ENCODE assay signal across 27 cellular contexts in the genomic region with DNA sequence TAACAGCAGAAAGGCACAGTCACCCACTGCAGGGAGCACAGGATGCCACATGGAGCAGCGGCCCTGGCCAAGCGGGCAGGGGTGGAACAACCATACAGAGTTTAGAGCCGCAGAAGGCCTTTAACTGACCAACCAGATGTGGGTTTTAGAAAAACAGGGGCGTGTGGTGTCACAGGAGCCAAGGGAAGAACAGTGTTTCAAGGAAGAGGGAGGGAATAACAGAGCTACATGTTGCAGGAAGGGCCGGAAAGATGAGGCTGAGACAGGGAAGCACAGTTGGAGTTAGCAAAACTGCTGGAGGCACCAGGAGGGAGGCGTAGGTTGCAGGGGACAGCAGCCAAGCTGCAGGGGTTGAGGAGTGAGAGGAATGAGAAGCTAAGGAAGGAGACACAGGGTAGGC. TPM values are rescaled to one million over a fixed set of nuclear protein-coding genes. Genes with fewer than 3 reads are reported as not detected.
"Had no signal": no experiment of that assay in that cellular context is flagged by ENCODE, and none has a peak within 500 bp of the region (broad histone marks: within the 10 kb centered on the region; RNA-seq: fewer than 3 reads in every experiment).

No MANE protein-coding gene starts in this region.

- H3K4me3 ChIP-seq: cardiac muscle cell, esophagus muscularis mucosa, heart left ventricle, sigmoid colon, testis, vagina had no signal

- H3K4me1 ChIP-seq: esophagus muscularis mucosa, sigmoid colon, testis, vagina had no signal

- H3K27me3 ChIP-seq: cardiac muscle cell, esophagus muscularis mucosa, heart left ventricle, sigmoid colon, testis, vagina had no signal

- H3K9me3 Mint-ChIP-seq: activated CD4-positive, alpha-beta memory T cell treated with anti-CD3 and anti-CD28 coated beads, Interleukin-2, amount 10 ng/mL, durations not matched to agents 7 days and 5 days; activated naive CD4-positive, alpha-beta T cell treated with anti-CD3 and anti-CD28 coated beads, Interleukin-2, amount 10 ng/mL, durations not matched to agents 7 days and 5 days; memory B cell; stimulated activated naive B cell treated with anti-CD40 and anti-IgM and Interleukin-4, amounts not matched to agents 10 μg/mL and 1 μg/mL and 100 μg/mL, for 72 hours had no signal

- H3K4me1 Mint-ChIP-seq: activated CD4-positive, alpha-beta memory T cell treated with anti-CD3 and anti-CD28 coated beads, Interleukin-2, amount 10 ng/mL, durations not matched to agents 7 days and 5 days; activated naive CD4-positive, alpha-beta T cell treated with anti-CD3 and anti-CD28 coated beads, Interleukin-2, amount 10 ng/mL, durations not matched to agents 7 days and 5 days had no signal

- H3K27ac ChIP-seq: cardiac muscle cell, esophagus muscularis mucosa, heart left ventricle, sigmoid colon, testis, vagina had no signal

- H3K36me3 ChIP-seq: cardiac muscle cell, esophagus muscularis mucosa, heart left ventricle, sigmoid colon, vagina had no signal

- H3K27me3 Mint-ChIP-seq: T-helper 17 cell had no signal

- H3K4me3 Mint-ChIP-seq: activated CD4-positive, alpha-beta memory T cell treated with anti-CD3 and anti-CD28 coated beads, Interleukin-2, amount 10 ng/mL, durations not matched to agents 7 days and 5 days; activated naive CD4-positive, alpha-beta T cell treated with anti-CD3 and anti-CD28 coated beads, Interleukin-2, amount 10 ng/mL, durations not matched to agents 7 days and 5 days; memory B cell; stimulated activated naive B cell treated with anti-CD40 and anti-IgM and Interleukin-4, amounts not matched to agents 10 μg/mL and 1 μg/mL and 100 μg/mL, for 72 hours; T-helper 17 cell had no signal

- DNase-seq: activated CD4-positive, alpha-beta memory T cell treated with anti-CD3 and anti-CD28 coated beads, Interleukin-2, amount 10 ng/mL, durations not matched to agents 7 days and 5 days; activated CD4-positive, alpha-beta T cell treated with anti-CD3 and anti-CD28 coated beads for 4 hours; activated CD4-positive, CD25-positive, alpha-beta regulatory T cell; activated effector memory CD4-positive, alpha-beta T cell treated with anti-CD3 and anti-CD28 coated beads, Interleukin-2, amount 50 U/mL, for 16 hours; activated naive CD4-positive, alpha-beta T cell treated with anti-CD3 and anti-CD28 coated beads, Interleukin-2, amount 10 ng/mL, durations not matched to agents 7 days and 5 days; activated T-cell treated with anti-CD3 and anti-CD28 coated beads for 4 hours; dermis blood vessel endothelial cell; effector CD8-positive, alpha-beta T cell; foreskin melanocyte; heart left ventricle; islet precursor cell; left cardiac atrium; retina; sigmoid colon; stimulated activated CD4-positive, alpha-beta T cell treated with anti-CD3 and anti-CD28 coated beads, Interleukin-2, amount 100 ng/mL, for 48 hours; stimulated activated CD8-positive, alpha-beta memory T cell treated with anti-CD3 and anti-CD28 coated beads, Interleukin-4, amount 100 ng/mL, for 48 hours; stimulated activated naive B cell treated with anti-CD40 and anti-IgM and Interleukin-4, amounts not matched to agents 10 μg/mL and 1 μg/mL and 100 μg/mL, for 72 hours; SW 1271; T-helper 17 cell; testis; trophoblast cell had no signal

- H3K36me3 Mint-ChIP-seq: activated naive CD4-positive, alpha-beta T cell treated with anti-CD3 and anti-CD28 coated beads, Interleukin-2, amount 10 ng/mL, durations not matched to agents 7 days and 5 days; memory B cell; stimulated activated naive B cell treated with anti-CD40 and anti-IgM and Interleukin-4, amounts not matched to agents 10 μg/mL and 1 μg/mL and 100 μg/mL, for 72 hours had no signal

- H3K27ac Mint-ChIP-seq: activated CD4-positive, alpha-beta memory T cell treated with anti-CD3 and anti-CD28 coated beads, Interleukin-2, amount 10 ng/mL, durations not matched to agents 7 days and 5 days; activated naive CD4-positive, alpha-beta T cell treated with anti-CD3 and anti-CD28 coated beads, Interleukin-2, amount 10 ng/mL, durations not matched to agents 7 days and 5 days; memory B cell; progenitor cell of endocrine pancreas; stimulated activated naive B cell treated with anti-CD40 and anti-IgM and Interleukin-4, amounts not matched to agents 10 μg/mL and 1 μg/mL and 100 μg/mL, for 72 hours; T-helper 17 cell had no signal

- H3K9me3 ChIP-seq: esophagus muscularis mucosa, heart left ventricle, sigmoid colon, testis, vagina had no signal

- ATAC-seq: heart left ventricle; left cardiac atrium; stimulated activated naive B cell treated with anti-CD40 and anti-IgM and Interleukin-4, amounts not matched to agents 10 μg/mL and 1 μg/mL and 100 μg/mL, for 72 hours; T-helper 17 cell had no signal

RNA-seq across cellular contexts. Expression of a gene that starts 14.1 kb away (rescaled TPM):
- total RNA-seq: activated CD4-positive, alpha-beta memory T cell treated with anti-CD3 and anti-CD28 coated beads, Interleukin-2, amount 10 ng/mL, durations not matched to agents 7 days and 5 days; mononuclear cell; T-helper 17 cell; vagina had no signal
